Comparison of ENCODE assay signal across 1 cellular context in the genomic region with DNA sequence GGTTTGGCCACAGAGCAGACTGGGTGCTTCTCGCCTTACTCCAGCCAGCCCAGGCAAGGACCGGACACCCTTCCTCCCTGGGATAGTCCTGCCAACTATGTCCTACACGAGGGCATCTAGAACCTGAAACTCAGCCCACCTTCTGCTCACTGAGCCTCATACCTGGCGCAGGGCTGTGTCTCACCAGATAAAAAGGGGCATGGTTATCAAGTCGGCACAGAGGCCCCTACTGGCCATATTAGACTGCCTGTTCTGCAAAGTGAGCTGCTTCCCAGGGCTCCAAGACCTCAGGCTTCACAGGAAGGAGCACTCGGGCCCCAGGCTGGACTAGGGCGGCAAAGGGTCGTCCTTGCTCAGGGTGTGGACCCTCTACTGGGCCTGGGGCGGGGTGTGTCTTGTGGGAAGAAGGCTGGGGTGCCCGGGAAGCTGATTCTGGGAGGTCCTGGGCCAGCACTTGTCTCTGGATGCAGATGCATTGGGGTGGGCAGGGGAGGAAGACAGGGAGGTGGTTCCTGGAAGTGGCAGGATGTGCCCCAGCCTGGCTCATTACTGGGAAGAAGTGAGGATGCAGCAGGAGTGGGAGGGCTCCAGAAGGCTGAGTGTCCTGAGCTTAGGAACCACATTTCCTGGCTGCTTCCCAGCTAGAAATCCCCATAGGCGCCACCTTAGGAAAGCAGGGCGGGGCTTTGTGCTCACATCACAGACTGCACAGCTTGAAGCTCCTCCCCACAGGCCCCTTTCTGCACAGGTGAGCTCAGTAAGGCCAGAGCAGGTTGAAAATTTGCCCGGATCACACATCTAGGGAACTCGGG.
TF ChIP-seq lines count a peak whose summit lies in the region.

No MANE protein-coding gene starts in this region.

TF ChIP-seq in K562, 482 proteins besides CTCF, POLR2A, EP300 and RAD21:
- TF ChIP-seq EHMT2 (IDR thresholded peaks at IDR 0.05) (no peak), BCL6 (CRISPR knock-in tag; IDR thresholded peaks at IDR 0.05) (no peak), ZBTB43 (CRISPR knock-in tag; IDR thresholded peaks at IDR 0.05) (no peak), CBFA2T3 (IDR thresholded peaks at IDR 0.05) (peak; percentile 34; the same call in 1 of the 2 replicates), CBFA2T2 (conservative IDR thresholded peaks at IDR 0.05) (peak; percentile 18; the same call in 1 of the 2 replicates), TCF3 (CRISPR knock-in tag; IDR thresholded peaks at IDR 0.05) (peak; percentile 57; the same call in 1 of the 2 replicates), CHD1 (IDR thresholded peaks at IDR 0.05; ENCODE audit: low read length) (no peak), ARID3A (IDR thresholded peaks at IDR 0.05; ENCODE audit: borderline replicate concordance, low read depth, low read length) (no peak)
TF ChIP-seq in K562: peak in this region for 3.
